Comparison of ENCODE assay signal across 24 cellular contexts in genomic region chr15:66021801-66022525, GRCh38.
"Had no signal": no experiment of that assay in that cellular context is flagged by ENCODE, and none has a peak within 500 bp of the region (broad histone marks: within the 10 kb centered on the region; RNA-seq: fewer than 3 reads in every experiment).

No MANE protein-coding gene starts in this region.

- DNase-seq: cortex of kidney; effector memory CD8-positive, alpha-beta T cell; erythroblast; immature natural killer cell; islet precursor cell; kidney glomerular epithelial cell; left colon; left ventricle myocardium inferior; lower lobe of right lung; mucosa of descending colon; naive B cell; stimulated activated CD4-positive, alpha-beta T cell treated with anti-CD3 and anti-CD28 coated beads, Interleukin-2, amount 100 ng/mL, for 24 hours; stimulated activated CD4-positive, alpha-beta T cell treated with anti-CD3 and anti-CD28 coated beads, Interleukin-4, amount 100 ng/mL, for 24 hours; stimulated activated naive CD4-positive, alpha-beta T cell treated with Interleukin-2 at 50 U/mL for 16 hours; stomach; thyroid gland had no signal

- H3K4me3 Mint-ChIP-seq: effector memory CD8-positive, alpha-beta T cell; immature natural killer cell; memory B cell; naive B cell; natural killer cell treated with Interleukin-12 subunit alpha and Interleukin-12 subunit beta and Interleukin-15 and Interleukin-18, amount 100 ng/mL, for 72 hours; neural crest cell; stimulated activated effector memory CD8-positive, alpha-beta T cell treated with anti-CD3 and anti-CD28 coated beads, Interleukin-12 subunit alpha, Interleukin-12 subunit beta, amount 100 ng/mL, for 72 hours; type B pancreatic cell had no signal

- H3K36me3 ChIP-seq: left ventricle myocardium inferior, lower lobe of right lung, prostate gland, right atrium auricular region, stomach, thyroid gland had no signal

- H3K9me3 ChIP-seq: left ventricle myocardium inferior, lower lobe of right lung, mucosa of descending colon, prostate gland, right atrium auricular region, stomach, thyroid gland had no signal

- H3K4me3 ChIP-seq: left ventricle myocardium inferior, lower lobe of right lung, mucosa of descending colon, prostate gland, right atrium auricular region, stomach, thyroid gland had no signal

- H3K36me3 Mint-ChIP-seq: immature natural killer cell; memory B cell; naive B cell; natural killer cell treated with Interleukin-12 subunit alpha and Interleukin-12 subunit beta and Interleukin-15 and Interleukin-18, amount 100 ng/mL, for 72 hours; stimulated activated effector memory CD8-positive, alpha-beta T cell treated with anti-CD3 and anti-CD28 coated beads, Interleukin-12 subunit alpha, Interleukin-12 subunit beta, amount 100 ng/mL, for 72 hours; type B pancreatic cell had no signal

- H3K4me1 Mint-ChIP-seq: immature natural killer cell, memory B cell, naive B cell, neural crest cell had no signal

- H3K9me3 Mint-ChIP-seq: effector memory CD8-positive, alpha-beta T cell; immature natural killer cell; memory B cell; naive B cell; natural killer cell treated with Interleukin-12 subunit alpha and Interleukin-12 subunit beta and Interleukin-15 and Interleukin-18, amount 100 ng/mL, for 72 hours; neural crest cell; stimulated activated effector memory CD8-positive, alpha-beta T cell treated with anti-CD3 and anti-CD28 coated beads, Interleukin-12 subunit alpha, Interleukin-12 subunit beta, amount 100 ng/mL, for 72 hours; type B pancreatic cell had no signal

- H3K27ac Mint-ChIP-seq: effector memory CD8-positive, alpha-beta T cell; immature natural killer cell; memory B cell; natural killer cell treated with Interleukin-12 subunit alpha and Interleukin-12 subunit beta and Interleukin-15 and Interleukin-18, amount 100 ng/mL, for 72 hours; stimulated activated effector memory CD8-positive, alpha-beta T cell treated with anti-CD3 and anti-CD28 coated beads, Interleukin-12 subunit alpha, Interleukin-12 subunit beta, amount 100 ng/mL, for 72 hours; type B pancreatic cell had no signal

- ATAC-seq: effector memory CD8-positive, alpha-beta T cell; left colon; lower lobe of right lung; mucosa of descending colon; natural killer cell treated with Interleukin-12 subunit alpha and Interleukin-12 subunit beta and Interleukin-15 and Interleukin-18, amount 100 ng/mL, for 72 hours; sciatic nerve; stimulated activated effector memory CD8-positive, alpha-beta T cell treated with anti-CD3 and anti-CD28 coated beads, Interleukin-12 subunit alpha, Interleukin-12 subunit beta, amount 100 ng/mL, for 72 hours had no signal

- H3K27me3 ChIP-seq: right atrium auricular region, thyroid gland had no signal

- H3K27ac ChIP-seq: left ventricle myocardium inferior, lower lobe of right lung, prostate gland, right atrium auricular region, stomach, thyroid gland had no signal

- H3K4me1 ChIP-seq: left ventricle myocardium inferior, lower lobe of right lung, prostate gland, thyroid gland had no signal
